In genomic region chr17:44386182-44386525, GRCh38 we compare ENCODE assay signal across 10 cellular contexts. TPM values are rescaled to one million over a fixed set of nuclear protein-coding genes. Genes with fewer than 3 reads are reported as not detected.
DNase-seq lines count a peak whose midpoint lies in the region; ATAC-seq and TF ChIP-seq lines count a peak whose summit lies in the region.
"Had no signal": no experiment of that assay in that cellular context is flagged by ENCODE, and none has a peak within 500 bp of the region (broad histone marks: within the 10 kb centered on the region; RNA-seq: fewer than 3 reads in every experiment).

No MANE protein-coding gene starts in this region.

- CTCF ChIA-PET in naive thymus-derived CD4-positive, alpha-beta T cell (lab: Charles Lee): no interaction called here

- no peak overlapping the region for H2BK15ac ChIP-seq in H9 (ENCODE audit: low read depth, low read length)

- H2BK120ac ChIP-seq in H9 (ENCODE audit: low read depth, low read length, poor library complexity, severe bottlenecking): no peak overlapping the region

- H4K8ac ChIP-seq in H9 (replicated peaks; ENCODE audit: insufficient read length, low read depth, low read length): no peak overlapping the region

- no peak overlapping the region for H3K23ac ChIP-seq in H9 (ENCODE audit: insufficient read length, low read depth, low read length)

- peaks cover 16% of the 10 kb centered on the region for H3K23me2 ChIP-seq in H9 (ENCODE audit: insufficient read length, low read depth, low read length, poor library complexity, severe bottlenecking)

- H3K18ac ChIP-seq in H9 (ENCODE audit: insufficient read length, low read depth, low read length): no peak overlapping the region

- no peak overlapping the region for H2AK5ac ChIP-seq in H9 (ENCODE audit: insufficient read length, low read length)

- H3K4me3 ChIP-seq in BE2C (ENCODE audit: low read depth, low read length): peak overlapping the region; percentile 62
- H3K4me3 ChIP-seq in breast epithelium: peak overlapping the region in 2 of 3 donors; percentile 58 to 65
- peak overlapping the region; percentile 66 for H3K4me3 ChIP-seq in naive thymus-derived CD4-positive, alpha-beta T cell (ENCODE audit: low read length)

- no peak overlapping the region for H3K27ac ChIP-seq in H9 (ENCODE audit: insufficient read length, low read depth, low read length)
- H3K27ac ChIP-seq in breast epithelium: no peak overlapping the region
- H3K27ac ChIP-seq in naive thymus-derived CD4-positive, alpha-beta T cell (ENCODE audit: low read depth, low read length): no peak overlapping the region

- H3K4me3 Mint-ChIP-seq in H9: peak overlapping the region; percentile 68 to 85; a peak in 4 of 5 replicates
- peak overlapping the region; percentile 71 to 83 (median 78) for H3K4me3 Mint-ChIP-seq in naive thymus-derived CD4-positive, alpha-beta T cell

- no peak overlapping the region for H3K4ac ChIP-seq in H9 (ENCODE audit: low read depth, low read length)

- H3K36me3 ChIP-seq in BE2C (no peaks in the 10 kb centered on the region), breast epithelium (no peaks in the 10 kb centered on the region)
- no peaks in the 10 kb centered on the region for H3K36me3 ChIP-seq in naive thymus-derived CD4-positive, alpha-beta T cell (ENCODE audit: control insufficient read depth in 2 of 3, insufficient read depth in 3 of 3, low read length in 3 of 3)

- POLR2A ChIA-PET in naive thymus-derived CD4-positive, alpha-beta T cell (lab: Charles Lee): interaction anchor here (0.6 kb wide), 1 partner anchor 25 kb away, joined by 3 read pairs; no protein-coding TSS in a partner anchor

- no peak overlapping the region for H4K5ac ChIP-seq in H9 (ENCODE audit: insufficient read length, low read depth, low read length)

- WGBS in H9 (ENCODE audit: extremely low coverage, insufficient read length, low lambda C conversion rate): no CpG with 5 or more reads among the region's 10 CpGs

- no peaks in the 10 kb centered on the region for H3K9me3 Mint-ChIP-seq in H9
- peaks cover 0 to 4% (median 0%) of the 10 kb centered on the region in 11 donors for H3K9me3 Mint-ChIP-seq in naive thymus-derived CD4-positive, alpha-beta T cell

- H3K9me3 ChIP-seq in BE2C (no peaks in the 10 kb centered on the region), H9 (ENCODE audit: control insufficient read depth, low read depth, low read length) (no peaks in the 10 kb centered on the region), breast epithelium (no peaks in the 10 kb centered on the region)
- H3K9me3 ChIP-seq in naive thymus-derived CD4-positive, alpha-beta T cell (ENCODE audit: control insufficient read depth in 2 of 3, low read length in 3 of 3): no peaks in the 10 kb centered on the region
- H3K9me3 ChIP-seq: testis had no signal

- H3K79me2 ChIP-seq in H9 (ENCODE audit: insufficient read depth, low read length): no peaks in the 10 kb centered on the region

- peak overlapping the region; percentile 62 for H3K4me2 ChIP-seq in H9 (ENCODE audit: insufficient read depth, insufficient read length, low read length)

- no peaks in the 10 kb centered on the region for H3K4me1 ChIP-seq in BE2C
- H3K4me1 ChIP-seq in H9 (ENCODE audit: insufficient read depth, low read length): no peaks in the 10 kb centered on the region
- no peaks in the 10 kb centered on the region for H3K4me1 ChIP-seq in breast epithelium
- H3K4me1 ChIP-seq in naive thymus-derived CD4-positive, alpha-beta T cell (ENCODE audit: control insufficient read depth in 2 of 2, insufficient read depth in 2 of 2, low read length in 2 of 2): peaks cover 4 to 7% of the 10 kb centered on the region in 2 donors

- no peaks in the 10 kb centered on the region for H3K79me1 ChIP-seq in H9 (ENCODE audit: insufficient read depth, low read depth, low read length, poor library complexity, severe bottlenecking)

- no peaks in the 10 kb centered on the region for H4K20me1 ChIP-seq in H9 (ENCODE audit: control insufficient read depth, insufficient read depth, insufficient read length)

- no peak for TF ChIP-seq CTCF in BE2C (IDR thresholded peaks at IDR 0.05; ENCODE audit: low read depth, low read length)
- TF ChIP-seq CTCF in H9 (conservative IDR thresholded peaks at IDR 0.05): no peak
- no peak for TF ChIP-seq CTCF in breast epithelium (IDR thresholded peaks at IDR 0.05)
- no peak for TF ChIP-seq CTCF in GM10266 (IDR thresholded peaks at IDR 0.05; ENCODE audit: control insufficient read depth, insufficient read depth, low read depth, missing control alignments)

- no peak for DNase-seq in BE2C
- DNase-seq in H9: no peak
- DNase-seq in breast epithelium (ENCODE audit: low spot score in 2 of 2): no peak
- no peak for DNase-seq in naive thymus-derived CD4-positive, alpha-beta T cell
- no peak for DNase-seq in GM10266 (ENCODE audit: extremely low spot score)
- DNase-seq in effector CD8-positive, alpha-beta T cell (lab: John Stamatoyannopoulos, UW): no peak
- DNase-seq: effector CD4-positive, alpha-beta T cell; testis had no signal

- H3K4me1 Mint-ChIP-seq in H9: peaks cover 11 to 22% of the 10 kb centered on the region in 2 experiments
- H3K4me1 Mint-ChIP-seq in naive thymus-derived CD4-positive, alpha-beta T cell: peaks cover 5 to 19% (median 12%) of the 10 kb centered on the region in 7 donors

- H2BK12ac ChIP-seq in H9 (ENCODE audit: insufficient read length, low read depth, low read length): no peak overlapping the region

- TF ChIP-seq POLR2A in breast epithelium (IDR thresholded peaks at IDR 0.05): no peak

- ATAC-seq in naive thymus-derived CD4-positive, alpha-beta T cell: no peak
- ATAC-seq in GM19452 (IDR thresholded peaks at IDR 0.05; ENCODE audit: unreplicated experiment) (no peak), GM18868 (IDR thresholded peaks at IDR 0.05; ENCODE audit: unreplicated experiment) (no peak)

- no peak overlapping the region for H3K56ac ChIP-seq in H9 (ENCODE audit: insufficient read length, low read depth, low read length)

- H3K27me3 ChIP-seq in BE2C (no peaks in the 10 kb centered on the region), H9 (ENCODE audit: insufficient read depth, low read length) (peaks cover 14% of the 10 kb centered on the region; the same call in 1 of the 2 replicates), breast epithelium (no peaks in the 10 kb centered on the region)
- H3K27me3 ChIP-seq in naive thymus-derived CD4-positive, alpha-beta T cell (ENCODE audit: control insufficient read depth in 2 of 2, insufficient read depth in 2 of 2, low read length in 2 of 2): no peaks in the 10 kb centered on the region
- H3K27me3 ChIP-seq: testis had no signal

- no peak overlapping the region for H2BK20ac ChIP-seq in H9 (ENCODE audit: low read depth, low read length, poor library complexity, severe bottlenecking)

- no peak overlapping the region for H3T11ph ChIP-seq in H9 (ENCODE audit: low read length)

- no peak overlapping the region; a peak in 1 of 7 replicates for H3K27ac Mint-ChIP-seq in H9
- peak overlapping the region in 2 of 9 donors; percentile 17 to 64 for H3K27ac Mint-ChIP-seq in naive thymus-derived CD4-positive, alpha-beta T cell

- peaks cover 55% of the 10 kb centered on the region for H3K27me3 Mint-ChIP-seq in H9 (ENCODE audit: low read depth)
- H3K27me3 Mint-ChIP-seq in naive thymus-derived CD4-positive, alpha-beta T cell: peaks cover 4 to 31% (median 15%) of the 10 kb centered on the region in 5 donors

- no peaks in the 10 kb centered on the region for H3K36me3 Mint-ChIP-seq in H9 (ENCODE audit: insufficient read depth in 1 of 3, low read depth in 3 of 3)
- peaks cover 0 to 7% (median 0%) of the 10 kb centered on the region in 5 donors for H3K36me3 Mint-ChIP-seq in naive thymus-derived CD4-positive, alpha-beta T cell

- H2BK5ac ChIP-seq in H9 (ENCODE audit: insufficient read length, low read length): no peak overlapping the region

- H3K14ac ChIP-seq in H9 (ENCODE audit: insufficient read depth, low read length): no peak overlapping the region

- H4K91ac ChIP-seq in H9 (ENCODE audit: insufficient read length, low read depth, low read length): no peak overlapping the region

- intact Hi-C loops in breast epithelium (cut with DNase I; ENCODE audit: low total_unique reads): no loop called here
- intact Hi-C loops in naive thymus-derived CD4-positive, alpha-beta T cell (cut with micrococcal nuclease): no loop called here

- H3K9ac ChIP-seq in H9 (ENCODE audit: extremely low read depth, insufficient read length, low read length): no peak overlapping the region

- H2AFZ ChIP-seq in H9 (ENCODE audit: low read length): no peak overlapping the region

RNA-seq across cellular contexts. Expression of gene ITGA2B, which starts 3.3 kb away (rescaled TPM):
- 1.6 TPM for polyA plus RNA-seq in BE2C (2012; ENCODE audit: insufficient read depth, insufficient read length, low read depth)
- total RNA-seq in H9 (2021) (8.3 and 10.1 TPM in 2 replicates), breast epithelium (1 to 10 TPM in 2 of 3 donors, under 1 TPM in 1; 0.66 to 1.2 (median 1.1) TPM)
- total RNA-seq in naive thymus-derived CD4-positive, alpha-beta T cell: 10 to 100 TPM in 1 of 5 experiments, 1 to 10 TPM in 1, under 1 TPM in 3; 0.43 to 19.7 (median 0.67) TPM
- not detected for polyA plus RNA-seq in naive thymus-derived CD4-positive, alpha-beta T cell

RNA-seq across cellular contexts. Expression of gene FAM171A2, which starts 22.5 kb away (rescaled TPM):
- polyA plus RNA-seq in BE2C (2012; ENCODE audit: insufficient read depth, insufficient read length, low read depth): 44.8 TPM
- 27.3 and 27.5 TPM in 2 replicates for total RNA-seq in H9 (2021)
- 1 to 10 TPM in 2 of 3 donors, under 1 TPM in 1; 0.88 to 2.9 (median 2.7) TPM for total RNA-seq in breast epithelium
- under 1 TPM; 0.24 to 0.78 (median 0.39) TPM for total RNA-seq in naive thymus-derived CD4-positive, alpha-beta T cell
- under 1 TPM; 0.11 to 0.16 TPM for polyA plus RNA-seq in naive thymus-derived CD4-positive, alpha-beta T cell

RNA-seq across cellular contexts. Expression of gene GRN, which starts 41.1 kb away (rescaled TPM):
- 398 TPM for polyA plus RNA-seq in BE2C (2012; ENCODE audit: insufficient read depth, insufficient read length, low read depth)
- total RNA-seq in H9 (2021): 127 and 130 TPM in 2 replicates
- 100 to 1,000 TPM; 166 to 372 (median 252) TPM for total RNA-seq in breast epithelium
- total RNA-seq in naive thymus-derived CD4-positive, alpha-beta T cell: 100 to 1,000 TPM in 1 of 5 experiments, 10 to 100 TPM in 4; 49.5 to 374 (median 52.2) TPM
- polyA plus RNA-seq in naive thymus-derived CD4-positive, alpha-beta T cell: 10 to 100 TPM; 52.2 to 58.7 TPM
